Comparison of ENCODE assay signal across 38 cellular contexts in the genomic region with DNA sequence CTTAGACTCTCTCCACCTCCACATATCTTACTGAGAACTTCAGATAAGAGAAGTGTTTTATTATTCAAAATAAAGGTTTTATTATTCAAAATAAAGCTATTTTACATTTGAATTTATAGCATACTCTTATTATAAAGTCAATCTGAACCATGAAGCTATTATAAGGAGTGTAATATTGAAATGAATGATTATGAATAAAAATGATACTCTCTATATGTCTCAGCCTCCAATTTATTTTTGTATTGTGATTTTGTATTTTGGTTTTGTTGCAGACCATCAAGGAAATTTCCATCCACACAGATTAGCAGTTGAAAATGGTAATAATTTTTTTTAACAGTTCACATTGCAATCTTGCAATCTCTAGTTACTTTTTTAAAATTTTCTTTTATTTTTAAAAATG.
"Had no signal": no experiment of that assay in that cellular context is flagged by ENCODE, and none has a peak within 500 bp of the region (broad histone marks: within the 10 kb centered on the region; RNA-seq: fewer than 3 reads in every experiment).

No MANE protein-coding gene starts in this region.

- H3K9me3 ChIP-seq: ascending aorta had no signal

- H3K36me3 ChIP-seq: ascending aorta, cardiac muscle cell, WERI-Rb-1 had no signal

- H3K27ac ChIP-seq: ascending aorta, cardiac muscle cell, WERI-Rb-1 had no signal

- DNase-seq: activated CD4-positive, alpha-beta memory T cell treated with anti-CD3 and anti-CD28 coated beads, Interleukin-2, amount 10 ng/mL, durations not matched to agents 7 days and 5 days; activated CD4-positive, alpha-beta T cell treated with anti-CD3 and anti-CD28 coated beads for 1 hour; activated CD4-positive, alpha-beta T cell treated with anti-CD3 and anti-CD28 coated beads for 36 hours; activated CD4-positive, alpha-beta T cell treated with anti-CD3 and anti-CD28 coated beads for 48 hours; activated CD4-positive, alpha-beta T cell treated with anti-CD3 and anti-CD28 coated beads, Interleukin-2, amount 10 ng/mL, durations not matched to agents 7 days and 5 days; activated CD4-positive, alpha-beta T cell treated with anti-CD3 and anti-CD28 coated beads, Interleukin-2, amount 50 U/mL, for 48 hours; activated CD4-positive, CD25-positive, alpha-beta regulatory T cell; activated CD8-positive, alpha-beta memory T cell treated with anti-CD3 and anti-CD28 coated beads for 24 hours; activated CD8-positive, alpha-beta memory T cell treated with anti-CD3 and anti-CD28 coated beads, Interleukin-2, amount 10 ng/mL, durations not matched to agents 7 days and 5 days; activated CD8-positive, alpha-beta memory T cell treated with anti-CD3 and anti-CD28 coated beads, Interleukin-2, amount 50 U/mL, for 48 hours; activated CD8-positive, alpha-beta T cell treated with anti-CD3 and anti-CD28 coated beads, Interleukin-2, amount 10 ng/mL, durations not matched to agents 7 days and 5 days; activated effector memory CD4-positive, alpha-beta T cell treated with Interleukin-2 at 50 U/mL for 16 hours; activated gamma-delta T cell; activated naive CD4-positive, alpha-beta T cell treated with anti-CD3 and anti-CD28 coated beads, Interleukin-2, amount 10 ng/mL, durations not matched to agents 7 days and 5 days; activated naive CD4-positive, alpha-beta T cell treated with Interleukin-2 at 50 U/mL for 16 hours; activated naive CD8-positive, alpha-beta T cell treated with anti-CD3 and anti-CD28 coated beads, Interleukin-2, amount 10 ng/mL, durations not matched to agents 7 days and 5 days; activated naive CD8-positive, alpha-beta T cell treated with anti-CD3 and anti-CD28 coated beads, Interleukin-2, amount 50 U/mL, for 24 hours; activated T-cell treated with anti-CD3 and anti-CD28 coated beads, Interleukin-2, amount 50 U/mL, for 24 hours; activated T-cell treated with anti-CD3 and anti-CD28 coated beads, Interleukin-2, amount 50 U/mL, for 48 hours; amygdala; anterior cingulate cortex; caudate nucleus; cerebellar nuclear complex; T-helper 1 cell; T-helper 2 cell; T-helper 9 cell; WERI-Rb-1 had no signal

- H3K27me3 Mint-ChIP-seq: activated CD4-positive, alpha-beta memory T cell treated with anti-CD3 and anti-CD28 coated beads, Interleukin-2, amount 10 ng/mL, durations not matched to agents 7 days and 5 days; activated CD4-positive, alpha-beta T cell treated with anti-CD3 and anti-CD28 coated beads for 36 hours; activated CD4-positive, alpha-beta T cell treated with anti-CD3 and anti-CD28 coated beads, Interleukin-2, amount 10 ng/mL, durations not matched to agents 7 days and 5 days; activated CD8-positive, alpha-beta memory T cell treated with anti-CD3 and anti-CD28 coated beads, Interleukin-2, amount 10 ng/mL, durations not matched to agents 7 days and 5 days; activated naive CD4-positive, alpha-beta T cell treated with anti-CD3 and anti-CD28 coated beads, Interleukin-2, amount 10 ng/mL, durations not matched to agents 7 days and 5 days; activated naive CD4-positive, alpha-beta T cell treated with anti-CD3 and anti-CD28 coated beads, Interleukin-2, amount 50 U/mL, for 24 hours; activated naive CD8-positive, alpha-beta T cell; activated naive CD8-positive, alpha-beta T cell treated with anti-CD3 and anti-CD28 coated beads, Interleukin-2, amount 10 ng/mL, durations not matched to agents 7 days and 5 days; activated naive CD8-positive, alpha-beta T cell treated with anti-CD3 and anti-CD28 coated beads, Interleukin-2, amount 50 U/mL, for 24 hours; activated T-cell treated with anti-CD3 and anti-CD28 coated beads, Interleukin-2, amount 50 U/mL, for 24 hours; brain; central memory CD8-positive, alpha-beta T cell had no signal

- H3K4me1 ChIP-seq: ascending aorta had no signal

- H3K36me3 Mint-ChIP-seq: WTC11 had no signal

- H3K27ac Mint-ChIP-seq: activated CD4-positive, alpha-beta memory T cell treated with anti-CD3 and anti-CD28 coated beads, Interleukin-2, amount 10 ng/mL, durations not matched to agents 7 days and 5 days; activated CD4-positive, alpha-beta T cell treated with anti-CD3 and anti-CD28 coated beads for 36 hours; activated CD4-positive, alpha-beta T cell treated with anti-CD3 and anti-CD28 coated beads, Interleukin-2, amount 10 ng/mL, durations not matched to agents 7 days and 5 days; activated CD8-positive, alpha-beta memory T cell treated with anti-CD3 and anti-CD28 coated beads, Interleukin-2, amount 10 ng/mL, durations not matched to agents 7 days and 5 days; activated CD8-positive, alpha-beta T cell treated with anti-CD3 and anti-CD28 coated beads, Interleukin-2, amount 10 ng/mL, durations not matched to agents 7 days and 5 days; activated naive CD4-positive, alpha-beta T cell treated with anti-CD3 and anti-CD28 coated beads, Interleukin-2, amount 10 ng/mL, durations not matched to agents 7 days and 5 days; activated naive CD4-positive, alpha-beta T cell treated with anti-CD3 and anti-CD28 coated beads, Interleukin-2, amount 50 U/mL, for 24 hours; activated naive CD8-positive, alpha-beta T cell; activated naive CD8-positive, alpha-beta T cell treated with anti-CD3 and anti-CD28 coated beads, Interleukin-2, amount 10 ng/mL, durations not matched to agents 7 days and 5 days; activated naive CD8-positive, alpha-beta T cell treated with anti-CD3 and anti-CD28 coated beads, Interleukin-2, amount 50 U/mL, for 24 hours; activated T-cell treated with anti-CD3 and anti-CD28 coated beads, Interleukin-2, amount 50 U/mL, for 24 hours; activated T-helper 2 cell treated with anti-CD3 and anti-CD28 coated beads, Interferon-gamma antibody, Interleukin-2, Interleukin-4, amounts not matched to agents 10 μg/mL and 5 μg/mL and 100 μg/mL, durations not matched to agents 14 hours and 24 hours and 36 hours; brain; T-helper 1 cell treated with Interleukin-12 subunit alpha and Interleukin-12 subunit beta and Interleukin-4 antibody, amounts not matched to agents 30 μg/mL and 1 μg/mL, for 36 hours; T-helper 2 cell treated with Interferon-gamma antibody and Interleukin-4, amounts not matched to agents 5 μg/mL and 100 μg/mL, for 36 hours; WTC11 had no signal

- ATAC-seq: activated CD4-positive, alpha-beta T cell treated with anti-CD3 and anti-CD28 coated beads for 36 hours; activated CD8-positive, alpha-beta memory T cell treated with anti-CD3 and anti-CD28 coated beads, Interleukin-2, amount 10 ng/mL, durations not matched to agents 7 days and 5 days; activated CD8-positive, alpha-beta T cell treated with anti-CD3 and anti-CD28 coated beads, Interleukin-2, amount 10 ng/mL, durations not matched to agents 7 days and 5 days; activated naive CD8-positive, alpha-beta T cell treated with anti-CD3 and anti-CD28 coated beads, Interleukin-2, amount 50 U/mL, for 24 hours; WTC11 had no signal

- FAIRE-seq: bronchial epithelial cell had no signal

- H3K9me3 Mint-ChIP-seq: activated CD4-positive, alpha-beta memory T cell treated with anti-CD3 and anti-CD28 coated beads, Interleukin-2, amount 10 ng/mL, durations not matched to agents 7 days and 5 days; activated CD4-positive, alpha-beta T cell treated with anti-CD3 and anti-CD28 coated beads, Interleukin-2, amount 10 ng/mL, durations not matched to agents 7 days and 5 days; activated naive CD4-positive, alpha-beta T cell treated with anti-CD3 and anti-CD28 coated beads, Interleukin-2, amount 10 ng/mL, durations not matched to agents 7 days and 5 days; activated naive CD4-positive, alpha-beta T cell treated with anti-CD3 and anti-CD28 coated beads, Interleukin-2, amount 50 U/mL, for 24 hours; activated naive CD8-positive, alpha-beta T cell treated with anti-CD3 and anti-CD28 coated beads, Interleukin-2, amount 10 ng/mL, durations not matched to agents 7 days and 5 days; activated naive CD8-positive, alpha-beta T cell treated with anti-CD3 and anti-CD28 coated beads, Interleukin-2, amount 50 U/mL, for 24 hours; activated T-cell treated with anti-CD3 and anti-CD28 coated beads, Interleukin-2, amount 50 U/mL, for 24 hours; activated T-helper 2 cell treated with anti-CD3 and anti-CD28 coated beads, Interferon-gamma antibody, Interleukin-2, Interleukin-4, amounts not matched to agents 10 μg/mL and 5 μg/mL and 100 μg/mL, durations not matched to agents 14 hours and 24 hours and 36 hours; brain; central memory CD8-positive, alpha-beta T cell; T-helper 1 cell treated with Interleukin-12 subunit alpha and Interleukin-12 subunit beta and Interleukin-4 antibody, amounts not matched to agents 30 μg/mL and 1 μg/mL, for 36 hours; T-helper 2 cell treated with Interferon-gamma antibody and Interleukin-4, amounts not matched to agents 5 μg/mL and 100 μg/mL, for 36 hours; WTC11 had no signal

- H3K27me3 ChIP-seq: ascending aorta, cardiac muscle cell had no signal

- H3K4me3 Mint-ChIP-seq: activated CD4-positive, alpha-beta memory T cell treated with anti-CD3 and anti-CD28 coated beads, Interleukin-2, amount 10 ng/mL, durations not matched to agents 7 days and 5 days; activated CD4-positive, alpha-beta T cell treated with anti-CD3 and anti-CD28 coated beads for 36 hours; activated CD4-positive, alpha-beta T cell treated with anti-CD3 and anti-CD28 coated beads, Interleukin-2, amount 10 ng/mL, durations not matched to agents 7 days and 5 days; activated CD8-positive, alpha-beta memory T cell treated with anti-CD3 and anti-CD28 coated beads, Interleukin-2, amount 10 ng/mL, durations not matched to agents 7 days and 5 days; activated CD8-positive, alpha-beta T cell treated with anti-CD3 and anti-CD28 coated beads, Interleukin-2, amount 10 ng/mL, durations not matched to agents 7 days and 5 days; activated naive CD4-positive, alpha-beta T cell treated with anti-CD3 and anti-CD28 coated beads, Interleukin-2, amount 10 ng/mL, durations not matched to agents 7 days and 5 days; activated naive CD4-positive, alpha-beta T cell treated with anti-CD3 and anti-CD28 coated beads, Interleukin-2, amount 50 U/mL, for 24 hours; activated naive CD8-positive, alpha-beta T cell; activated naive CD8-positive, alpha-beta T cell treated with anti-CD3 and anti-CD28 coated beads, Interleukin-2, amount 10 ng/mL, durations not matched to agents 7 days and 5 days; activated naive CD8-positive, alpha-beta T cell treated with anti-CD3 and anti-CD28 coated beads, Interleukin-2, amount 50 U/mL, for 24 hours; activated T-cell treated with anti-CD3 and anti-CD28 coated beads, Interleukin-2, amount 50 U/mL, for 24 hours; brain; central memory CD8-positive, alpha-beta T cell; T-helper 1 cell treated with Interleukin-12 subunit alpha and Interleukin-12 subunit beta and Interleukin-4 antibody, amounts not matched to agents 30 μg/mL and 1 μg/mL, for 36 hours; T-helper 2 cell treated with Interferon-gamma antibody and Interleukin-4, amounts not matched to agents 5 μg/mL and 100 μg/mL, for 36 hours; WTC11 had no signal

- H3K4me3 ChIP-seq: ascending aorta, cardiac muscle cell had no signal
